12 cellular contexts compared by ENCODE assay signal in genomic region chr4:15706646-15707362, GRCh38.
"Had no signal": no experiment of that assay in that cellular context is flagged by ENCODE, and none has a peak within 500 bp of the region (broad histone marks: within the 10 kb centered on the region; RNA-seq: fewer than 3 reads in every experiment).

No MANE protein-coding gene starts in this region.

- H3K4me1 ChIP-seq: pancreas, uterus had no signal

- H3K36me3 ChIP-seq: lower lobe of right lung, pancreas, tibial artery, uterus had no signal

- ATAC-seq: lower lobe of right lung; pancreas; stimulated activated memory B cell treated with anti-CD40 and anti-IgM and Interleukin-4, amounts not matched to agents 10 μg/mL and 1 μg/mL and 100 μg/mL, for 72 hours had no signal

- H3K4me3 ChIP-seq: lower lobe of right lung, pancreas, tibial artery, uterus had no signal

- H3K9me3 ChIP-seq: lower lobe of right lung, pancreas, tibial artery, uterus had no signal

- H3K27ac ChIP-seq: lower lobe of right lung, pancreas, tibial artery, uterus had no signal

- DNase-seq: activated CD4-positive, alpha-beta T cell treated with anti-CD3 and anti-CD28 coated beads, Interleukin-2, amount 50 U/mL, for 1 hour; activated CD8-positive, alpha-beta memory T cell treated with anti-CD3 and anti-CD28 coated beads for 24 hours; activated gamma-delta T cell treated with Interleukin-2 at 50 U/mL for 16 hours; cerebellar nuclear complex; effector CD8-positive, alpha-beta T cell; lower lobe of right lung; nephron progenitor cell; pancreas; T-helper 9 cell; tibial artery; uterus had no signal

- H3K27me3 ChIP-seq: pancreas, tibial artery, uterus had no signal
